ENCODE assay signal across 8 cellular contexts in the genomic region with DNA sequence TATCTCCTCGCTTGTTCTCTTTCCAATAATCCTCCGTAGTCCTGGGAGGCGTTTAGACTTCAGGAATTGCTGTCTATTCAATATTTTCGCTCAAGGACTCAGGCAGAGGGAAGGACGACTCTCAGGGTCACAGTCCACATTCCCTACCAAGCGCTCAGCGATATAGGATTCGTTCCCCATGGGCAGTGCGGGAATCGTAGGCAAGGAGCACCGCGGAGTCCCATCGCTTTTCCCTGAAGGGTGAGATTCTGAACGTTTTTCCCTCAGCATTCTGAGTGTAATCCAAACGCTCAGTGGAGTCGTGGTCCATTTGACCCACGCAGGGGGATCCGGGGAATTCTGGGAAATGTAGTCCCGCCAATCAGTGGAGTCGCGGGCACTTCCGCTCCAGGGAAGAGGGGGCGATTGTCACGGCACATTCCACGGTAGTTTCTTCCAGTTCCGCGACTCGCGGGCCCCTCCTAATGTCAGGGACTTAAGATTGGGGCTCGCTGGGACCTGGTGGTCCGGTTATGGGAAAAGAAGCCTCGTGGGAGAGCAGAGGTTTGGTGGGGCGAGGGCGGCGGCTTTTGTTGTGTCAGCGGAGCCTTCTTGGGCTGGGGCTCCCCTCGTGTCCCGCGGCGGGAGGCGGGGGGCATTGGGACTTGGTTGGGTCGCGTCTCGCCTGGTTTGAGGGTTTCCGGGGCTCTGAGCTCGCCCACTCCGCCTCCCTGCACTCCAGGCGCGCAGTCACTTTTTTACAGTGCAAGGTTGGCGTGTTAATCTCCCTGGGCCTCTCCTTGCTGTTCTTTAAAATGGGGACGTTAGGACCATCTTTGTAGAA. TPM values are rescaled to one million over a fixed set of nuclear protein-coding genes. Genes with fewer than 3 reads are reported as not detected.
DNase-seq lines count a peak whose midpoint lies in the region; TF ChIP-seq lines count a peak whose summit lies in the region.

A gene (plus strand): TSS at position 364 of the 823 bp plus-strand sequence. CDS start 3,079 bp downstream, outside the sequence.

- peak; percentile 91 for DNase-seq in EL
- DNase-seq in HFF-Myc (ENCODE audit: extremely low read depth, low read depth): peak; percentile 45
- peak; percentile 8 for DNase-seq in NCI-H2107 (lab: John Stamatoyannopoulos, UW)
- DNase-seq in mammary epithelial cell: peak; percentile 71
- peak; percentile 90 for DNase-seq in iPS-NIHi11 (ENCODE audit: low spot score)
- no peak for DNase-seq in NK-92 (lab: John Stamatoyannopoulos, UW; ENCODE audit: unreplicated experiment)

- H3K9me3 ChIP-seq in mammary epithelial cell (replicated peaks; ENCODE audit: insufficient read depth, low read length) (no peaks in the 10 kb centered on the region), skeletal muscle tissue (ENCODE audit: control insufficient read depth in 3 of 3, low read length in 3 of 3) (no peaks in the 10 kb centered on the region)

- BruUV-seq in mammary epithelial cell (replicated peaks; lab: Mats Ljungman, UMichigan): TSS peak; percentile 79

- H3K4me2 ChIP-seq in mammary epithelial cell (ENCODE audit: insufficient read depth, low read depth, low read length): peak within 1 kb of the TSS; percentile 79

- TF ChIP-seq CTCF in HFF-Myc (IDR thresholded peaks at IDR 0.05; ENCODE audit: low read depth, low read length, missing control alignments): peak; percentile 7
- TF ChIP-seq CTCF in WI38 (IDR thresholded peaks at IDR 0.05; ENCODE audit: low read depth, low read length): no peak
- no peak for TF ChIP-seq CTCF in mammary epithelial cell (conservative IDR thresholded peaks at IDR 0.05 in 1 of 2, IDR thresholded peaks at IDR 0.05 in 1 of 2; ENCODE audit: extremely low read depth in 1 of 2, insufficient read depth in 1 of 2, low read depth in 1 of 2, low read length in 2 of 2)

- H3K4me1 ChIP-seq in mammary epithelial cell (ENCODE audit: insufficient read depth, low read length): peaks cover 7% of the 10 kb centered on the region
- peaks cover 8 to 12% (median 12%) of the 10 kb centered on the region in 3 donors for H3K4me1 ChIP-seq in skeletal muscle tissue (ENCODE audit: control insufficient read depth in 3 of 3, insufficient read depth in 3 of 3, low read length in 3 of 3)

- no peaks in the 10 kb centered on the region for H3K36me3 ChIP-seq in mammary epithelial cell (ENCODE audit: insufficient read depth, low read length)
- peaks cover 21 to 23% (median 22%) of the 10 kb centered on the region in 3 donors for H3K36me3 ChIP-seq in skeletal muscle tissue (ENCODE audit: control insufficient read depth in 3 of 3, insufficient read depth in 3 of 3, low read length in 3 of 3)

- H3K4me3 ChIP-seq in HFF-Myc (replicated peaks; ENCODE audit: low read depth, low read length) (peak within 1 kb of the TSS; percentile 67), WI38 (ENCODE audit: low read depth, low read length) (peak within 1 kb of the TSS; percentile 94), mammary epithelial cell (replicated peaks in 1 of 3; ENCODE audit: insufficient read depth in 1 of 3, low read depth in 2 of 3, low read length in 3 of 3) (peak within 1 kb of the TSS; percentile 66 to 80 (median 68)), skeletal muscle tissue (ENCODE audit: low read length in 3 of 3) (peak within 1 kb of the TSS; percentile 97 to 100 (median 100))

- H3K79me2 ChIP-seq in mammary epithelial cell (ENCODE audit: insufficient read depth, low read length): peaks cover 14% of the 10 kb centered on the region

- H4K20me1 ChIP-seq in mammary epithelial cell (ENCODE audit: insufficient read depth, low read length): no peaks in the 10 kb centered on the region

- dilution Hi-C loops in mammary epithelial cell (cut with HindIII; ENCODE audit: low sequenced_read_pairs): no loop called here

- CTCF ChIA-PET in mammary epithelial cell (lab: Charles Lee; ENCODE audit: low non-redundant PET): no interaction called here

- intact Hi-C loops in mammary epithelial cell (cut with micrococcal nuclease): loop anchor here (1.0 kb wide), 2 partner anchors 28 to 260 kb away; a partner anchor contains a TSS

- WGBS in mammary epithelial cell (ENCODE audit: low coverage, missing lambda C conversion rate): 1% methylated on average over 44 of the region's 51 CpGs

- H2AFZ ChIP-seq in mammary epithelial cell (ENCODE audit: low read depth, low read length): peak within 1 kb of the TSS; percentile 99

- peak within 1 kb of the TSS; percentile 28 for H3K27ac ChIP-seq in mammary epithelial cell (ENCODE audit: insufficient read depth, low read depth, low read length)
- H3K27ac ChIP-seq in skeletal muscle tissue (ENCODE audit: low read depth, low read length): peak within 1 kb of the TSS; percentile 75

- in situ Hi-C loops in mammary epithelial cell (cut with MboI; ENCODE audit: low sequenced_read_pairs in 2 of 2): no loop called here

- peak within 1 kb of the TSS; percentile 24 for H3K9ac ChIP-seq in mammary epithelial cell (ENCODE audit: insufficient read depth, low read length)
- peak within 1 kb of the TSS; percentile 88 to 98 (median 95) for H3K9ac ChIP-seq in skeletal muscle tissue (ENCODE audit: low read depth in 1 of 3, low read length in 3 of 3)

- H3K27me3 ChIP-seq in mammary epithelial cell (ENCODE audit: insufficient read depth, low read length) (no peaks in the 10 kb centered on the region), skeletal muscle tissue (ENCODE audit: control insufficient read depth in 3 of 3, insufficient read depth in 3 of 3, low read length in 3 of 3) (no peaks in the 10 kb centered on the region)

RNA-seq across cellular contexts. Expression of the gene that starts here (rescaled TPM):
- total RNA-seq in mammary epithelial cell: 10 to 100 TPM in 1 of 2 donors, 1 to 10 TPM in 1; 8.9 to 10.5 TPM
- 2.7 TPM for polyA plus RNA-seq in mammary epithelial cell
- 1.9 TPM for polyA minus RNA-seq in mammary epithelial cell
- 11.5 TPM for total RNA-seq in skeletal muscle tissue
